1 cellular context compared by ENCODE assay signal in the genomic region with DNA sequence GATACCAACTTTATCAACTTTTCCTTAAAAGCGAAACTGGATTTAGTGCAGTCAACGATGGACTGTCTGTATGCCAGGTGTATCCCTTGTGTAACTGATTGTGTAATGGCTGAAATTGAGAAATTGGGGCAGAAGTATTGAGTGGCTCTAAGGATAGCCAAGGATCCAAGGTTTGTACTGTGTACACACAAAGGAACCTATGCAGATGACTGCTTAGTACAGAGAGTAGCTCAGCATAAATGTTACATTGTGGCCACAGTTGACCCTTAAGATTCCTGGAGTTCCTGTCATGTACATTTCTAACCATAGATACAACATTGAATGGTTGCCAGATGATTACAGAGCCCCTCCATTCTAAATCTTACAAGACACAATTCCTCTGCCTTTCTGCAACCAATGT.
A peak's percentile ranks its signal among the peaks of the same experiment; 100 is the strongest.
TF ChIP-seq lines count a peak whose summit lies in the region.

No MANE protein-coding gene starts in this region.

TF ChIP-seq in HepG2, 621 proteins besides CTCF, POLR2A, EP300 and RAD21 (continued from another document):
- TF ChIP-seq, protein P1, sequence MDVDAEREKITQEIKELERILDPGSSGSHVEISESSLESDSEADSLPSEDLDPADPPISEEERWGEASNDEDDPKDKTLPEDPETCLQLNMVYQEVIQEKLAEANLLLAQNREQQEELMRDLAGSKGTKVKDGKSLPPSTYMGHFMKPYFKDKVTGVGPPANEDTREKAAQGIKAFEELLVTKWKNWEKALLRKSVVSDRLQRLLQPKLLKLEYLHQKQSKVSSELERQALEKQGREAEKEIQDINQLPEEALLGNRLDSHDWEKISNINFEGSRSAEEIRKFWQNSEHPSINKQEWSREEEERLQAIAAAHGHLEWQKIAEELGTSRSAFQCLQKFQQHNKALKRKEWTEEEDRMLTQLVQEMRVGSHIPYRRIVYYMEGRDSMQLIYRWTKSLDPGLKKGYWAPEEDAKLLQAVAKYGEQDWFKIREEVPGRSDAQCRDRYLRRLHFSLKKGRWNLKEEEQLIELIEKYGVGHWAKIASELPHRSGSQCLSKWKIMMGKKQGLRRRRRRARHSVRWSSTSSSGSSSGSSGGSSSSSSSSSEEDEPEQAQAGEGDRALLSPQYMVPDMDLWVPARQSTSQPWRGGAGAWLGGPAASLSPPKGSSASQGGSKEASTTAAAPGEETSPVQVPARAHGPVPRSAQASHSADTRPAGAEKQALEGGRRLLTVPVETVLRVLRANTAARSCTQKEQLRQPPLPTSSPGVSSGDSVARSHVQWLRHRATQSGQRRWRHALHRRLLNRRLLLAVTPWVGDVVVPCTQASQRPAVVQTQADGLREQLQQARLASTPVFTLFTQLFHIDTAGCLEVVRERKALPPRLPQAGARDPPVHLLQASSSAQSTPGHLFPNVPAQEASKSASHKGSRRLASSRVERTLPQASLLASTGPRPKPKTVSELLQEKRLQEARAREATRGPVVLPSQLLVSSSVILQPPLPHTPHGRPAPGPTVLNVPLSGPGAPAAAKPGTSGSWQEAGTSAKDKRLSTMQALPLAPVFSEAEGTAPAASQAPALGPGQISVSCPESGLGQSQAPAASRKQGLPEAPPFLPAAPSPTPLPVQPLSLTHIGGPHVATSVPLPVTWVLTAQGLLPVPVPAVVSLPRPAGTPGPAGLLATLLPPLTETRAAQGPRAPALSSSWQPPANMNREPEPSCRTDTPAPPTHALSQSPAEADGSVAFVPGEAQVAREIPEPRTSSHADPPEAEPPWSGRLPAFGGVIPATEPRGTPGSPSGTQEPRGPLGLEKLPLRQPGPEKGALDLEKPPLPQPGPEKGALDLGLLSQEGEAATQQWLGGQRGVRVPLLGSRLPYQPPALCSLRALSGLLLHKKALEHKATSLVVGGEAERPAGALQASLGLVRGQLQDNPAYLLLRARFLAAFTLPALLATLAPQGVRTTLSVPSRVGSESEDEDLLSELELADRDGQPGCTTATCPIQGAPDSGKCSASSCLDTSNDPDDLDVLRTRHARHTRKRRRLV (CRISPR knock-in tag; IDR thresholded peaks at IDR 0.05): no peak
- TF ChIP-seq JUN (CRISPR knock-in tag; IDR thresholded peaks at IDR 0.05) (no peak), ZSCAN9 (CRISPR knock-in tag; IDR thresholded peaks at IDR 0.05; ENCODE audit: borderline replicate concordance) (no peak), RFX3 (CRISPR knock-in tag; IDR thresholded peaks at IDR 0.05) (no peak), RELA (CRISPR knock-in tag; IDR thresholded peaks at IDR 0.05) (no peak), CENPX (CRISPR knock-in tag; IDR thresholded peaks at IDR 0.05) (no peak), NR2F2 (IDR thresholded peaks at IDR 0.05; ENCODE audit: borderline replicate concordance, low read depth) (no peak), ZNF660 (CRISPR knock-in tag; IDR thresholded peaks at IDR 0.05; ENCODE audit: borderline replicate concordance, low read depth) (no peak), TRIM24 (CRISPR knock-in tag; IDR thresholded peaks at IDR 0.05) (no peak), ISX (CRISPR knock-in tag; conservative IDR thresholded peaks at IDR 0.05) (no peak), SMARCC2 (IDR thresholded peaks at IDR 0.05) (no peak), MED8 (CRISPR knock-in tag; IDR thresholded peaks at IDR 0.05; ENCODE audit: insufficient replicate concordance) (no peak), ARNTL (CRISPR knock-in tag; IDR thresholded peaks at IDR 0.05) (no peak), ZNF563 (CRISPR knock-in tag; IDR thresholded peaks at IDR 0.05) (no peak), TMF1 (CRISPR knock-in tag; IDR thresholded peaks at IDR 0.05; ENCODE audit: low read depth) (no peak), SP5 (CRISPR knock-in tag; IDR thresholded peaks at IDR 0.05; ENCODE audit: borderline replicate concordance, low read depth) (no peak), SP2 (CRISPR knock-in tag; IDR thresholded peaks at IDR 0.05) (no peak), RXRB (CRISPR knock-in tag; IDR thresholded peaks at IDR 0.05; ENCODE audit: borderline replicate concordance) (peak; percentile 23; the same call in 1 of the 2 replicates), AGO1 (IDR thresholded peaks at IDR 0.05; ENCODE audit: low read depth, low read length, poor library complexity, severe bottlenecking) (no peak), PHF8 (CRISPR knock-in tag; IDR thresholded peaks at IDR 0.05) (no peak), HMG20A (CRISPR knock-in tag; IDR thresholded peaks at IDR 0.05; ENCODE audit: borderline replicate concordance) (peak; percentile 34; the same call in 1 of the 2 replicates), ZBTB3 (CRISPR knock-in tag; IDR thresholded peaks at IDR 0.05; ENCODE audit: borderline replicate concordance, low read depth) (no peak), TBX2 (CRISPR knock-in tag; IDR thresholded peaks at IDR 0.05; ENCODE audit: borderline replicate concordance) (no peak), ZNF432 (CRISPR knock-in tag; IDR thresholded peaks at IDR 0.05; ENCODE audit: borderline replicate concordance) (no peak), HOXA5 (CRISPR knock-in tag; IDR thresholded peaks at IDR 0.05) (no peak), TCF7L2 (IDR thresholded peaks at IDR 0.05; ENCODE audit: low read depth, low read length) (no peak), DR1 (CRISPR knock-in tag; IDR thresholded peaks at IDR 0.05) (no peak), ZNF589 (CRISPR knock-in tag; conservative IDR thresholded peaks at IDR 0.05) (no peak)
- TF ChIP-seq, protein P2, sequence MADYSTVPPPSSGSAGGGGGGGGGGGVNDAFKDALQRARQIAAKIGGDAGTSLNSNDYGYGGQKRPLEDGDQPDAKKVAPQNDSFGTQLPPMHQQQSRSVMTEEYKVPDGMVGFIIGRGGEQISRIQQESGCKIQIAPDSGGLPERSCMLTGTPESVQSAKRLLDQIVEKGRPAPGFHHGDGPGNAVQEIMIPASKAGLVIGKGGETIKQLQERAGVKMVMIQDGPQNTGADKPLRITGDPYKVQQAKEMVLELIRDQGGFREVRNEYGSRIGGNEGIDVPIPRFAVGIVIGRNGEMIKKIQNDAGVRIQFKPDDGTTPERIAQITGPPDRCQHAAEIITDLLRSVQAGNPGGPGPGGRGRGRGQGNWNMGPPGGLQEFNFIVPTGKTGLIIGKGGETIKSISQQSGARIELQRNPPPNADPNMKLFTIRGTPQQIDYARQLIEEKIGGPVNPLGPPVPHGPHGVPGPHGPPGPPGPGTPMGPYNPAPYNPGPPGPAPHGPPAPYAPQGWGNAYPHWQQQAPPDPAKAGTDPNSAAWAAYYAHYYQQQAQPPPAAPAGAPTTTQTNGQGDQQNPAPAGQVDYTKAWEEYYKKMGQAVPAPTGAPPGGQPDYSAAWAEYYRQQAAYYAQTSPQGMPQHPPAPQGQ (CRISPR knock-in tag; IDR thresholded peaks at IDR 0.05; ENCODE audit: borderline replicate concordance): no peak
- TF ChIP-seq, protein P3, sequence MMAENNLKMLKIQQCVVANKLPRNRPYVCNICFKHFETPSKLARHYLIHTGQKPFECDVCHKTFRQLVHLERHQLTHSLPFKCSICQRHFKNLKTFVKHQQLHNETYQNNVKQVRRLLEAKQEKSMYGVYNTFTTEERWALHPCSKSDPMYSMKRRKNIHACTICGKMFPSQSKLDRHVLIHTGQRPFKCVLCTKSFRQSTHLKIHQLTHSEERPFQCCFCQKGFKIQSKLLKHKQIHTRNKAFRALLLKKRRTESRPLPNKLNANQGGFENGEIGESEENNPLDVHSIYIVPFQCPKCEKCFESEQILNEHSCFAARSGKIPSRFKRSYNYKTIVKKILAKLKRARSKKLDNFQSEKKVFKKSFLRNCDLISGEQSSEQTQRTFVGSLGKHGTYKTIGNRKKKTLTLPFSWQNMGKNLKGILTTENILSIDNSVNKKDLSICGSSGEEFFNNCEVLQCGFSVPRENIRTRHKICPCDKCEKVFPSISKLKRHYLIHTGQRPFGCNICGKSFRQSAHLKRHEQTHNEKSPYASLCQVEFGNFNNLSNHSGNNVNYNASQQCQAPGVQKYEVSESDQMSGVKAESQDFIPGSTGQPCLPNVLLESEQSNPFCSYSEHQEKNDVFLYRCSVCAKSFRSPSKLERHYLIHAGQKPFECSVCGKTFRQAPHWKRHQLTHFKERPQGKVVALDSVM (CRISPR knock-in tag; IDR thresholded peaks at IDR 0.05): no peak
- TF ChIP-seq, protein P4, sequence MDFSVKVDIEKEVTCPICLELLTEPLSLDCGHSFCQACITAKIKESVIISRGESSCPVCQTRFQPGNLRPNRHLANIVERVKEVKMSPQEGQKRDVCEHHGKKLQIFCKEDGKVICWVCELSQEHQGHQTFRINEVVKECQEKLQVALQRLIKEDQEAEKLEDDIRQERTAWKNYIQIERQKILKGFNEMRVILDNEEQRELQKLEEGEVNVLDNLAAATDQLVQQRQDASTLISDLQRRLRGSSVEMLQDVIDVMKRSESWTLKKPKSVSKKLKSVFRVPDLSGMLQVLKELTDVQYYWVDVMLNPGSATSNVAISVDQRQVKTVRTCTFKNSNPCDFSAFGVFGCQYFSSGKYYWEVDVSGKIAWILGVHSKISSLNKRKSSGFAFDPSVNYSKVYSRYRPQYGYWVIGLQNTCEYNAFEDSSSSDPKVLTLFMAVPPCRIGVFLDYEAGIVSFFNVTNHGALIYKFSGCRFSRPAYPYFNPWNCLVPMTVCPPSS (IDR thresholded peaks at IDR 0.05): no peak
- TF ChIP-seq, protein P5, sequence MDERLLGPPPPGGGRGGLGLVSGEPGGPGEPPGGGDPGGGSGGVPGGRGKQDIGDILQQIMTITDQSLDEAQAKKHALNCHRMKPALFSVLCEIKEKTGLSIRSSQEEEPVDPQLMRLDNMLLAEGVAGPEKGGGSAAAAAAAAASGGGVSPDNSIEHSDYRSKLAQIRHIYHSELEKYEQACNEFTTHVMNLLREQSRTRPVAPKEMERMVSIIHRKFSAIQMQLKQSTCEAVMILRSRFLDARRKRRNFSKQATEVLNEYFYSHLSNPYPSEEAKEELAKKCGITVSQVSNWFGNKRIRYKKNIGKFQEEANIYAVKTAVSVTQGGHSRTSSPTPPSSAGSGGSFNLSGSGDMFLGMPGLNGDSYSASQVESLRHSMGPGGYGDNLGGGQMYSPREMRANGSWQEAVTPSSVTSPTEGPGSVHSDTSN (CRISPR knock-in tag; IDR thresholded peaks at IDR 0.05): no peak
- TF ChIP-seq, protein P6, sequence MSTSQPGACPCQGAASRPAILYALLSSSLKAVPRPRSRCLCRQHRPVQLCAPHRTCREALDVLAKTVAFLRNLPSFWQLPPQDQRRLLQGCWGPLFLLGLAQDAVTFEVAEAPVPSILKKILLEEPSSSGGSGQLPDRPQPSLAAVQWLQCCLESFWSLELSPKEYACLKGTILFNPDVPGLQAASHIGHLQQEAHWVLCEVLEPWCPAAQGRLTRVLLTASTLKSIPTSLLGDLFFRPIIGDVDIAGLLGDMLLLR (CRISPR knock-in tag; IDR thresholded peaks at IDR 0.05): no peak
- TF ChIP-seq, protein P7, sequence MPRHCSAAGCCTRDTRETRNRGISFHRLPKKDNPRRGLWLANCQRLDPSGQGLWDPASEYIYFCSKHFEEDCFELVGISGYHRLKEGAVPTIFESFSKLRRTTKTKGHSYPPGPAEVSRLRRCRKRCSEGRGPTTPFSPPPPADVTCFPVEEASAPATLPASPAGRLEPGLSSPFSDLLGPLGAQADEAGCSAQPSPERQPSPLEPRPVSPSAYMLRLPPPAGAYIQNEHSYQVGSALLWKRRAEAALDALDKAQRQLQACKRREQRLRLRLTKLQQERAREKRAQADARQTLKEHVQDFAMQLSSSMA (CRISPR knock-in tag; IDR thresholded peaks at IDR 0.05): no peak
- TF ChIP-seq, protein P8, sequence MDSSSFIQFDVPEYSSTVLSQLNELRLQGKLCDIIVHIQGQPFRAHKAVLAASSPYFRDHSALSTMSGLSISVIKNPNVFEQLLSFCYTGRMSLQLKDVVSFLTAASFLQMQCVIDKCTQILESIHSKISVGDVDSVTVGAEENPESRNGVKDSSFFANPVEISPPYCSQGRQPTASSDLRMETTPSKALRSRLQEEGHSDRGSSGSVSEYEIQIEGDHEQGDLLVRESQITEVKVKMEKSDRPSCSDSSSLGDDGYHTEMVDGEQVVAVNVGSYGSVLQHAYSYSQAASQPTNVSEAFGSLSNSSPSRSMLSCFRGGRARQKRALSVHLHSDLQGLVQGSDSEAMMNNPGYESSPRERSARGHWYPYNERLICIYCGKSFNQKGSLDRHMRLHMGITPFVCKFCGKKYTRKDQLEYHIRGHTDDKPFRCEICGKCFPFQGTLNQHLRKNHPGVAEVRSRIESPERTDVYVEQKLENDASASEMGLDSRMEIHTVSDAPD (CRISPR knock-in tag; IDR thresholded peaks at IDR 0.05): no peak
TF ChIP-seq in HepG2: peak in this region for 9.
